1 cellular context compared by ENCODE assay signal in genomic region chr1:52820830-52821229, GRCh38. TPM values are rescaled to one million over a fixed set of nuclear protein-coding genes. Genes with fewer than 3 reads are reported as not detected.
"Had no signal": no experiment of that assay in that cellular context is flagged by ENCODE, and none has a peak within 500 bp of the region (broad histone marks: within the 10 kb centered on the region; RNA-seq: fewer than 3 reads in every experiment).

No MANE protein-coding gene starts in this region.

RNA-seq across cellular contexts. Expression of gene ZYG11A, which starts 21.7 kb away (rescaled TPM):
- total RNA-seq: GM23248 had no signal
